12 cellular contexts compared by ENCODE assay signal in the genomic region with DNA sequence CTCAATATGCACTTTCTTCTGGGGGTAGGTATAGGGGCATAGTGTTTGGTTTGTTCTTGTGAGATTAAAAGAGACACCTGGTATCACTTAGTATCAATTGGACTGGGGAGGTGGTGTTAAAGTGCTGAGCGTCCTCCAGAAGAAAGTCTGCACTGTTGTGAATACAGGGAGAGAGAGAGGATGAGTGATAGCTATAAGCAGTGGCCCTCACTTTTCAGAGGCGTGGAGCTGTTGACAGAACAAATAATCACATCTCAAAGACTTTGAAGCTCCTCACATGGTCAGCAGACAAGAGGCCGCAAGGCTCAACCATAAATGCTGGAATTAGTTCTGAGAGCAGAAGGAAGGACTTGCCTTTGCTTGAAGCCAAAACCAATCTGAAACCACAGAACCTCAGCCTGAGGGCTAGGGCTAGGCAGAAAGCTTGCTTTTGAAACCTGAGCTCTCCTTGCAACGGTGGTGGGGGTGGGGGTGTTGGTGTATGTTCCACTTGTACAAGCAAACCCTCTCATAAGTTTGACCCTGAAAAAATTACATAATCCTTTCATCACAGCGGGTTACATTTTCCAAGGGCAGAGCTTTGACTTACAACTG.
DNase-seq lines count a peak whose midpoint lies in the region; ATAC-seq, FAIRE-seq and TF ChIP-seq lines count a peak whose summit lies in the region.
"Had no signal": no experiment of that assay in that cellular context is flagged by ENCODE, and none has a peak within 500 bp of the region (broad histone marks: within the 10 kb centered on the region; RNA-seq: fewer than 3 reads in every experiment).

No MANE protein-coding gene starts in this region.

- ATAC-seq in A549 = no peak; a peak in 1 of 6 replicates
- peak; percentile 67 for ATAC-seq in GM19025 (IDR thresholded peaks at IDR 0.05; ENCODE audit: low read depth, unreplicated experiment)
- ATAC-seq in stimulated activated memory B cell treated with anti-CD40 and anti-IgM and Interleukin-4, amounts not matched to agents 10 μg/mL and 1 μg/mL and 100 μg/mL, for 72 hours = no peak

- WGBS in A549 (ENCODE audit: missing lambda C conversion rate) = 34% methylated on average over 5 of the region's 5 CpGs
- 95% methylated on average over 2 of the region's 5 CpGs; no CpG with 5 or more reads in 1 of the 2 experiments for WGBS in endodermal cell (ENCODE audit: insufficient coverage in 1 of 2, insufficient read length in 1 of 2), 2 experiments

- intact Hi-C loops in colonic mucosa (cut with DNase I) = no loop called here

- no peaks in the 10 kb centered on the region for H3K36me3 ChIP-seq in KMS-11 (ENCODE audit: insufficient read depth)
- H3K36me3 ChIP-seq in adipocyte (ENCODE audit: control insufficient read depth, insufficient read depth, low read length, severe bottlenecking) = no peaks in the 10 kb centered on the region
- H3K36me3 ChIP-seq in colonic mucosa = no peaks in the 10 kb centered on the region
- no peaks in the 10 kb centered on the region for H3K36me3 ChIP-seq in endodermal cell (ENCODE audit: control insufficient read depth, insufficient read depth, low read length)
- H3K36me3 ChIP-seq: esophagus squamous epithelium had no signal

- DNase-seq in A549 (ENCODE audit: low read depth in 1 of 2, low spot score in 1 of 2) (peak in 1 of 2 experiments; percentile 18), adipocyte (ENCODE audit: low read depth) (peak; percentile 63), anterior cingulate cortex (lab: John Stamatoyannopoulos, UW) (no peak), colonic mucosa (no peak), endodermal cell (no peak)
- DNase-seq: activated effector memory CD4-positive, alpha-beta T cell treated with anti-CD3 and anti-CD28 coated beads, Interleukin-2, amount 50 U/mL, for 16 hours; esophagus squamous epithelium; KBM-7 had no signal

- H3K79me2 ChIP-seq in KMS-11 (ENCODE audit: insufficient read depth, low read depth) = no peaks in the 10 kb centered on the region

- H3K9ac ChIP-seq in KMS-11 (no peak overlapping the region), adipocyte (ENCODE audit: low read length) (no peak overlapping the region), colonic mucosa (ENCODE audit: low read depth in 2 of 2, low read length in 2 of 2) (no peak overlapping the region), endodermal cell (ENCODE audit: extremely low read depth, low read length, poor library complexity, severe bottlenecking) (no peak overlapping the region)

- TF ChIP-seq POLR2A in A549 (IDR thresholded peaks at IDR 0.05; ENCODE audit: low read length) = no peak

- H3K27me3 ChIP-seq in KMS-11 (ENCODE audit: insufficient read depth, low read depth) (no peaks in the 10 kb centered on the region), adipocyte (replicated peaks; ENCODE audit: control insufficient read depth, insufficient read depth, low read length) (no peaks in the 10 kb centered on the region), colonic mucosa (no peaks in the 10 kb centered on the region), endodermal cell (ENCODE audit: control insufficient read depth, insufficient read depth, low read length, poor library complexity, severe bottlenecking) (no peaks in the 10 kb centered on the region)
- H3K27me3 ChIP-seq: esophagus squamous epithelium had no signal

- no peak for TF ChIP-seq RAD21 in A549 (conservative IDR thresholded peaks at IDR 0.05 in 1 of 2, IDR thresholded peaks at IDR 0.05 in 1 of 2)

- H3K27ac Mint-ChIP-seq in stimulated activated memory B cell treated with anti-CD40 and anti-IgM and Interleukin-4, amounts not matched to agents 10 μg/mL and 1 μg/mL and 100 μg/mL, for 72 hours = no peak overlapping the region
- no peak overlapping the region for H3K27ac Mint-ChIP-seq in endodermal cell

- H3K9me3 ChIP-seq in A549 (no peaks in the 10 kb centered on the region), adipocyte (ENCODE audit: control insufficient read depth, low read length) (peaks cover 3% of the 10 kb centered on the region), colonic mucosa (no peaks in the 10 kb centered on the region), endodermal cell (ENCODE audit: control insufficient read depth, low read length) (no peaks in the 10 kb centered on the region)
- H3K9me3 ChIP-seq: esophagus squamous epithelium had no signal

- H3K4me3 Mint-ChIP-seq in stimulated activated memory B cell treated with anti-CD40 and anti-IgM and Interleukin-4, amounts not matched to agents 10 μg/mL and 1 μg/mL and 100 μg/mL, for 72 hours = no peak overlapping the region
- H3K4me3 Mint-ChIP-seq in endodermal cell = no peak overlapping the region
- H3K4me3 Mint-ChIP-seq: CD14-positive monocyte had no signal

- H3K4me2 ChIP-seq in A549 (peak overlapping the region; percentile 50), KMS-11 (peak overlapping the region; percentile 84)

- H3K36me3 Mint-ChIP-seq in stimulated activated memory B cell treated with anti-CD40 and anti-IgM and Interleukin-4, amounts not matched to agents 10 μg/mL and 1 μg/mL and 100 μg/mL, for 72 hours = no peaks in the 10 kb centered on the region
- H3K36me3 Mint-ChIP-seq in endodermal cell (ENCODE audit: low read depth) = no peaks in the 10 kb centered on the region
- H3K36me3 Mint-ChIP-seq: CD14-positive monocyte had no signal

- CTCF ChIA-PET in A549 (lab: Yijun Ruan, JAX) = interaction anchor here (1.0 to 1.7 kb wide), 3 partner anchors 13 to 216 kb away, joined by 3 to 4 read pairs (median 3); no protein-coding TSS in a partner anchor

- TF ChIP-seq CTCF in A549 (IDR thresholded peaks at IDR 0.05) = no peak
- TF ChIP-seq CTCF in KMS-11 (conservative IDR thresholded peaks at IDR 0.05; ENCODE audit: low read depth, low read length) = no peak
- no peak for TF ChIP-seq CTCF in colonic mucosa (IDR thresholded peaks at IDR 0.05)
- TF ChIP-seq CTCF in endodermal cell (conservative IDR thresholded peaks at IDR 0.05) = no peak

- H3K9me3 Mint-ChIP-seq in stimulated activated memory B cell treated with anti-CD40 and anti-IgM and Interleukin-4, amounts not matched to agents 10 μg/mL and 1 μg/mL and 100 μg/mL, for 72 hours = no peaks in the 10 kb centered on the region
- H3K9me3 Mint-ChIP-seq in endodermal cell = no peaks in the 10 kb centered on the region

- H3K4me1 Mint-ChIP-seq in stimulated activated memory B cell treated with anti-CD40 and anti-IgM and Interleukin-4, amounts not matched to agents 10 μg/mL and 1 μg/mL and 100 μg/mL, for 72 hours = no peaks in the 10 kb centered on the region
- H3K4me1 Mint-ChIP-seq in endodermal cell = peaks cover 44% of the 10 kb centered on the region

- peak; percentile 92 for FAIRE-seq in A549 (lab: Jason Lieb, UNC)

- H3K27ac ChIP-seq in A549 (0 out of 6 replicates have a peak overlapping the region, but pooled peaks of 1 of the 2 experiments have one; percentile 4), KMS-11 (peak overlapping the region; percentile 52), colonic mucosa (no peak overlapping the region), endodermal cell (ENCODE audit: low read depth, low read length) (no peak overlapping the region)
- H3K27ac ChIP-seq: esophagus squamous epithelium had no signal

- H3K4me3 ChIP-seq in A549 (no peak overlapping the region), KMS-11 (IDR thresholded peaks at IDR 0.05; ENCODE audit: insufficient read depth, low read depth, low read length) (no peak overlapping the region), adipocyte (ENCODE audit: low read length) (no peak overlapping the region), colonic mucosa (no peak overlapping the region), endodermal cell (ENCODE audit: low read length) (no peak overlapping the region)
- H3K4me3 ChIP-seq: esophagus squamous epithelium had no signal

- H3K4me1 ChIP-seq in A549 (peaks cover 17% of the 10 kb centered on the region), KMS-11 (ENCODE audit: low read depth, poor library complexity, severe bottlenecking) (peaks cover 53% of the 10 kb centered on the region), adipocyte (ENCODE audit: control insufficient read depth, insufficient read depth, low read length) (no peaks in the 10 kb centered on the region), colonic mucosa (no peaks in the 10 kb centered on the region), endodermal cell (ENCODE audit: control insufficient read depth, insufficient read depth, low read length) (no peaks in the 10 kb centered on the region)
- H3K4me1 ChIP-seq: esophagus squamous epithelium had no signal

- H2AFZ ChIP-seq in KMS-11 (ENCODE audit: low read depth) = 0 out of 2 replicates have a peak overlapping the region, but pooled peaks have one; percentile 22

- no peaks in the 10 kb centered on the region for H3K27me3 Mint-ChIP-seq in stimulated activated memory B cell treated with anti-CD40 and anti-IgM and Interleukin-4, amounts not matched to agents 10 μg/mL and 1 μg/mL and 100 μg/mL, for 72 hours
- H3K27me3 Mint-ChIP-seq in endodermal cell (ENCODE audit: insufficient read depth) = no peaks in the 10 kb centered on the region

- POLR2A ChIA-PET in A549 (lab: Yijun Ruan, JAX) = interaction anchor here (1.6 kb wide), 1 partner anchor 23 kb away, joined by 3 read pairs; no protein-coding TSS in a partner anchor

- no peak for TF ChIP-seq EP300 in A549 (IDR thresholded peaks at IDR 0.05)

- H4K20me1 ChIP-seq in KMS-11 (ENCODE audit: insufficient read depth) = no peaks in the 10 kb centered on the region

TF ChIP-seq in A549, 52 proteins besides CTCF, POLR2A, EP300 and RAD21 (continues in another document):
- TF ChIP-seq GATA3 (IDR thresholded peaks at IDR 0.05; ENCODE audit: borderline replicate concordance) (no peak), FOSB (CRISPR knock-in tag; IDR thresholded peaks at IDR 0.05) (no peak), CBX8 (IDR thresholded peaks at IDR 0.05) (no peak), RCOR1 (IDR thresholded peaks at IDR 0.05; ENCODE audit: low read depth, low read length) (no peak), RARB (CRISPR knock-in tag; IDR thresholded peaks at IDR 0.05) (no peak), HDAC2 (IDR thresholded peaks at IDR 0.05) (no peak), ZSCAN20 (CRISPR knock-in tag; IDR thresholded peaks at IDR 0.05) (no peak), EHMT2 (IDR thresholded peaks at IDR 0.05; ENCODE audit: low read depth) (no peak)
- TF ChIP-seq, protein P1, sequence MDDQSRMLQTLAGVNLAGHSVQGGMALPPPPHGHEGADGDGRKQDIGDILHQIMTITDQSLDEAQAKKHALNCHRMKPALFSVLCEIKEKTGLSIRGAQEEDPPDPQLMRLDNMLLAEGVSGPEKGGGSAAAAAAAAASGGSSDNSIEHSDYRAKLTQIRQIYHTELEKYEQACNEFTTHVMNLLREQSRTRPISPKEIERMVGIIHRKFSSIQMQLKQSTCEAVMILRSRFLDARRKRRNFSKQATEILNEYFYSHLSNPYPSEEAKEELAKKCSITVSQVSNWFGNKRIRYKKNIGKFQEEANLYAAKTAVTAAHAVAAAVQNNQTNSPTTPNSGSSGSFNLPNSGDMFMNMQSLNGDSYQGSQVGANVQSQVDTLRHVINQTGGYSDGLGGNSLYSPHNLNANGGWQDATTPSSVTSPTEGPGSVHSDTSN (IDR thresholded peaks at IDR 0.05) = no peak
- TF ChIP-seq, protein P2, sequence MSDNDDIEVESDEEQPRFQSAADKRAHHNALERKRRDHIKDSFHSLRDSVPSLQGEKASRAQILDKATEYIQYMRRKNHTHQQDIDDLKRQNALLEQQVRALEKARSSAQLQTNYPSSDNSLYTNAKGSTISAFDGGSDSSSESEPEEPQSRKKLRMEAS (IDR thresholded peaks at IDR 0.05) = no peak
